In genomic region chr17:44559288-44560249, GRCh38 we compare ENCODE assay signal across 10 cellular contexts. TPM values are rescaled to one million over a fixed set of nuclear protein-coding genes. Genes with fewer than 3 reads are reported as not detected.
A peak's percentile ranks its signal among the peaks of the same experiment; 100 is the strongest.
DNase-seq lines count a peak whose midpoint lies in the region; ATAC-seq and TF ChIP-seq lines count a peak whose summit lies in the region.
"Had no signal": no experiment of that assay in that cellular context is flagged by ENCODE, and none has a peak within 500 bp of the region (broad histone marks: within the 10 kb centered on the region; RNA-seq: fewer than 3 reads in every experiment).

No MANE protein-coding gene starts in this region.

- DNase-seq in HAP-1 (ENCODE audit: low spot score in 2 of 2) (no peak), cardiac fibroblast (ENCODE audit: low read depth in 2 of 2) (no peak), kidney tubule cell (ENCODE audit: low spot score) (no peak), RPMI8226 (no peak)
- DNase-seq in naive thymus-derived CD8-positive, alpha-beta T cell, result no peak
- DNase-seq: activated gamma-delta T cell, NCI-H510A had no signal

- peaks cover 20 to 35% (median 23%) of the 10 kb centered on the region in 4 donors for H3K4me1 Mint-ChIP-seq in naive thymus-derived CD8-positive, alpha-beta T cell

- no peak for TF ChIP-seq CTCF in cardiac fibroblast (IDR thresholded peaks at IDR 0.05; ENCODE audit: low read depth, low read length)

- no peak overlapping the region for H3K27ac ChIP-seq in ACC112 (ENCODE audit: low read depth, low read length)

- ATAC-seq in naive thymus-derived CD8-positive, alpha-beta T cell, result no peak
- ATAC-seq in GM19455 (IDR thresholded peaks at IDR 0.05; ENCODE audit: unreplicated experiment), result no peak
- ATAC-seq in HG03354 (IDR thresholded peaks at IDR 0.05; ENCODE audit: poor library complexity, severe bottlenecking, unreplicated experiment), result no peak

- H3K9me3 ChIP-seq in HAP-1, result 0 out of 2 replicates have a peak, but pooled peaks cover 2% of the 10 kb centered on the region

- H3K4me3 ChIP-seq in ACC112 (ENCODE audit: low read depth, low read length) (peak overlapping the region; percentile 78), HAP-1 (peak overlapping the region; percentile 13), cardiac fibroblast (replicated peaks in 1 of 2; ENCODE audit: low read depth in 2 of 2, low read length in 2 of 2) (peak overlapping the region; percentile 17 to 18)

- H3K36me3 ChIP-seq in ACC112 (ENCODE audit: insufficient read depth, low read length) (peaks cover 6% of the 10 kb centered on the region; the same call in 1 of the 2 replicates), HAP-1 (replicated peaks) (0 out of 2 replicates have a peak, but pooled peaks cover 3% of the 10 kb centered on the region)

- in situ Hi-C loops in HAP-1 (cut with MboI; ENCODE audit: low sequenced_read_pairs), result no loop called here

- peaks cover 20 to 87% (median 46%) of the 10 kb centered on the region in 5 donors for H3K27me3 Mint-ChIP-seq in naive thymus-derived CD8-positive, alpha-beta T cell

- peaks cover 17% of the 10 kb centered on the region for H3K4me1 ChIP-seq in ACC112 (ENCODE audit: control insufficient read depth, insufficient read depth, low read length, unreplicated experiment)
- H3K4me1 ChIP-seq in HAP-1, result peaks cover 15% of the 10 kb centered on the region

- H2AFZ ChIP-seq in ACC112 (ENCODE audit: low read length, unreplicated experiment), result no peak overlapping the region

- H3K36me3 Mint-ChIP-seq in naive thymus-derived CD8-positive, alpha-beta T cell, result peaks cover 0 to 4% (median 0%) of the 10 kb centered on the region in 3 donors

- peak overlapping the region in 8 of 10 donors; percentile 42 to 93 (median 84) for H3K4me3 Mint-ChIP-seq in naive thymus-derived CD8-positive, alpha-beta T cell

- peaks cover 21% of the 10 kb centered on the region for H3K79me2 ChIP-seq in ACC112 (ENCODE audit: control insufficient read depth, insufficient read depth, low read length, unreplicated experiment)

- no peaks in the 10 kb centered on the region for H3K9me3 Mint-ChIP-seq in naive thymus-derived CD8-positive, alpha-beta T cell

- POLR2A ChIA-PET in naive thymus-derived CD8-positive, alpha-beta T cell (lab: Charles Lee), result no interaction called here

- no peak overlapping the region for H3K27ac Mint-ChIP-seq in naive thymus-derived CD8-positive, alpha-beta T cell

- H3K27me3 ChIP-seq in ACC112 (ENCODE audit: insufficient read depth, low read length) (no peaks in the 10 kb centered on the region), HAP-1 (ENCODE audit: low read depth) (no peaks in the 10 kb centered on the region)

RNA-seq across cellular contexts. Expression of gene FZD2, which starts 2.3 kb away (rescaled TPM):
- under 1 TPM; 0.16 to 0.34 TPM for total RNA-seq in naive thymus-derived CD8-positive, alpha-beta T cell
- under 1 TPM in 1 of 3 donors, not detected in 2; 0.24 TPM for polyA plus RNA-seq in naive thymus-derived CD8-positive, alpha-beta T cell

RNA-seq across cellular contexts. Expression of gene GPATCH8, which starts 56.4 kb away (rescaled TPM):
- 10 to 100 TPM; 73.1 to 94.8 TPM for total RNA-seq in naive thymus-derived CD8-positive, alpha-beta T cell
- 10 to 100 TPM; 32.9 to 61.4 (median 44.7) TPM for polyA plus RNA-seq in naive thymus-derived CD8-positive, alpha-beta T cell

Comparison
In these comparisons a context has a peak if more than half of its experiments do, and no peak if none do; other contexts are left out.
1. H3K4me3 ChIP-seq: peak in every context shown above with its lines; median percentile 78 in ACC112; 18 in cardiac fibroblast; 13 in HAP-1.